36 cellular contexts compared by ENCODE assay signal in the genomic region with DNA sequence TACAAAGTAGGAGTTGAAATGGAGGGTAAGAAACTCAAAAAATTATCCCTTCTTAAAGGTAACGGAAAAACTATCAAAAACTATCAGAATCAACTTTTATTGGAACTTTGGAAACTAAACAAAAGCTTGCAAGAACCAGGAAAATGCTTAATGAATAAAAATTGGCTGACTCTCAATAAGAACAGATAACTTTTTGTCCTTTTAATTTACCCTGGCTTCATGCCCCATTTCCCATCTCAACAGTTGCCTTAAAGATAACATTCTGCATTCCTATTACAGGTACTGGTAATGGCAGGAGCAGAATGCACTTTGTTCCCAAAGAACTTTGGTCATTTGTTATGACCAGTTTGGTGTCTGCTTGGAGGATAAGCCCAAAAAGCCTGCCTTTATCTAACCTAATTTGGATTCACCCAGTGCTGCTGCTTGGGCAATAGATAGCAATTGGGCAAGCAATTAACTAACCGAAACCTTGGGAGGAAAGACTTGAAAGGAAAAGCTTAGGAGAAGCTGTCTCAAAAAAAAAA. TPM values are rescaled to one million over a fixed set of nuclear protein-coding genes. Genes with fewer than 3 reads are reported as not detected.
"Had no signal": no experiment of that assay in that cellular context is flagged by ENCODE, and none has a peak within 500 bp of the region (broad histone marks: within the 10 kb centered on the region; RNA-seq: fewer than 3 reads in every experiment).

No MANE protein-coding gene starts in this region.

- ATAC-seq: activated CD4-positive, alpha-beta T cell treated with anti-CD3 and anti-CD28 coated beads for 36 hours; activated CD8-positive, alpha-beta T cell treated with anti-CD3 and anti-CD28 coated beads for 36 hours; activated naive CD4-positive, alpha-beta T cell treated with anti-CD3 and anti-CD28 coated beads, Interleukin-2, amount 50 U/mL, for 72 hours; activated T-cell treated with anti-CD3 and anti-CD28 coated beads, Interleukin-2, amount 50 U/mL, for 72 hours; activated T-helper 17 cell treated with anti-CD3 and anti-CD28 coated beads, Interleukin-2, amount 50 U/mL, for 72 hours; body of pancreas; WTC11 had no signal

- FAIRE-seq: astrocyte, TTC549 had no signal

- H3K4me3 ChIP-seq: adrenal gland, body of pancreas, breast epithelium had no signal

- H3K36me3 ChIP-seq: adrenal gland, brain microvascular endothelial cell, breast epithelium, WERI-Rb-1 had no signal

- H3K4me1 ChIP-seq: adrenal gland, breast epithelium had no signal

- H3K9me3 ChIP-seq: adrenal gland, body of pancreas, breast epithelium had no signal

- DNase-seq: activated CD4-positive, alpha-beta memory T cell treated with anti-CD3 and anti-CD28 coated beads for 36 hours; activated CD4-positive, alpha-beta T cell treated with anti-CD3 and anti-CD28 coated beads for 1 hour; activated CD4-positive, alpha-beta T cell treated with anti-CD3 and anti-CD28 coated beads for 36 hours; activated CD4-positive, alpha-beta T cell treated with anti-CD3 and anti-CD28 coated beads for 48 hours; activated CD4-positive, alpha-beta T cell treated with anti-CD3 and anti-CD28 coated beads, Interleukin-2, amount 10 ng/mL, durations not matched to agents 7 days and 5 days; activated CD4-positive, CD25-positive, alpha-beta regulatory T cell; activated CD8-positive, alpha-beta memory T cell treated with anti-CD3 and anti-CD28 coated beads, Interleukin-2, amount 50 U/mL, for 4 hours; activated CD8-positive, alpha-beta T cell treated with anti-CD3 and anti-CD28 coated beads for 36 hours; activated effector memory CD4-positive, alpha-beta T cell treated with anti-CD3 and anti-CD28 coated beads, Interleukin-2, amount 50 U/mL, for 16 hours; activated gamma-delta T cell treated with Interleukin-2 at 50 U/mL for 16 hours; activated naive CD4-positive, alpha-beta T cell; activated naive CD4-positive, alpha-beta T cell treated with anti-CD3 and anti-CD28 coated beads for 36 hours; activated naive CD4-positive, alpha-beta T cell treated with anti-CD3 and anti-CD28 coated beads, Interleukin-2, amount 50 U/mL, for 16 hours; activated naive CD8-positive, alpha-beta T cell treated with anti-CD3 and anti-CD28 coated beads for 36 hours; activated T-cell treated with anti-CD3 and anti-CD28 coated beads for 4 hours; activated T-cell treated with anti-CD3 and anti-CD28 coated beads, Interleukin-2, amount 50 U/mL, for 1 hour; activated T-cell treated with anti-CD3 and anti-CD28 coated beads, Interleukin-2, amount 50 U/mL, for 4 hours; activated T-cell treated with anti-CD3 and anti-CD28 coated beads, Interleukin-2, amount 50 U/mL, for 72 hours; adrenal gland; amniotic stem cell; aorta; body of pancreas; brain microvascular endothelial cell; central memory CD4-positive, alpha-beta T cell; T-helper 1 cell; T-helper 2 cell; T-helper 9 cell; WERI-Rb-1 had no signal

- H3K27me3 ChIP-seq: adrenal gland, body of pancreas, brain microvascular endothelial cell, breast epithelium had no signal

- H3K27ac ChIP-seq: adrenal gland, body of pancreas, brain microvascular endothelial cell, breast epithelium, WERI-Rb-1 had no signal

RNA-seq across cellular contexts. Expression of gene CH25H, which starts 17.8 kb away (rescaled TPM):
- total RNA-seq: activated CD4-positive, alpha-beta T cell treated with anti-CD3 and anti-CD28 coated beads for 36 hours; activated CD4-positive, alpha-beta T cell treated with anti-CD3 and anti-CD28 coated beads, Interleukin-2, amount 10 ng/mL, durations not matched to agents 7 days and 5 days; activated CD8-positive, alpha-beta memory T cell treated with anti-CD3 and anti-CD28 coated beads for 36 hours; activated CD8-positive, alpha-beta T cell treated with anti-CD3 and anti-CD28 coated beads for 36 hours; activated T-helper 1 cell treated with anti-CD3 and anti-CD28 coated beads, Interleukin-12 subunit alpha, Interleukin-12 subunit beta, Interleukin-2, Interleukin-4 antibody, amounts not matched to agents 30 ng/mL and 10 ng/mL and 1 ng/mL, durations not matched to agents 14 hours and 24 hours and 36 hours; activated T-helper 17 cell treated with anti-CD3 and anti-CD28 coated beads, Interleukin-2, amount 50 U/mL, for 72 hours; WTC11 had no signal
